ENCODE assay signal across 14 cellular contexts in genomic region chr1:209389258-209389657, GRCh38.
DNase-seq lines count a peak whose midpoint lies in the region; ATAC-seq and TF ChIP-seq lines count a peak whose summit lies in the region.
"Had no signal": no experiment of that assay in that cellular context is flagged by ENCODE, and none has a peak within 500 bp of the region (broad histone marks: within the 10 kb centered on the region; RNA-seq: fewer than 3 reads in every experiment).

No MANE protein-coding gene starts in this region.

- H3K36me3 ChIP-seq in Caco-2 (ENCODE audit: control insufficient read depth, insufficient read depth, low read length) (no peaks in the 10 kb centered on the region), IMR-90 (ENCODE audit: control insufficient read depth, insufficient read depth, low read length) (no peaks in the 10 kb centered on the region), mammary epithelial cell (ENCODE audit: insufficient read depth, low read length) (no peaks in the 10 kb centered on the region), mesendoderm (ENCODE audit: control insufficient read depth, insufficient read depth, low read length) (no peaks in the 10 kb centered on the region)
- H3K36me3 ChIP-seq: Peyer's patch had no signal

- CTCF ChIA-PET in Caco-2 (lab: Charles Lee) (no interaction called here), IMR-90 (lab: Yijun Ruan, JAX) (no interaction called here), mammary epithelial cell (lab: Charles Lee; ENCODE audit: low non-redundant PET) (no interaction called here)

- in situ Hi-C loops in IMR-90 (cut with MboI; ENCODE audit: low sequenced_read_pairs) (no loop called here), mammary epithelial cell (cut with MboI; ENCODE audit: low sequenced_read_pairs in 2 of 2) (no loop called here)

- ATAC-seq in IMR-90 (ENCODE audit: low read depth) (peak; percentile 83), HG03571 (IDR thresholded peaks at IDR 0.05; ENCODE audit: unreplicated experiment) (no peak)

- H3K4me3 Mint-ChIP-seq in Caco-2 (ENCODE audit: unreplicated experiment) = no peak overlapping the region
- no peak overlapping the region for H3K4me3 Mint-ChIP-seq in activated T-helper 2 cell treated with anti-CD3 and anti-CD28 coated beads, Interferon-gamma antibody, Interleukin-2, Interleukin-4, amounts not matched to agents 10 μg/mL and 5 μg/mL and 100 μg/mL, durations not matched to agents 14 hours and 24 hours and 36 hours (ENCODE audit: low read depth)

- no TSS peak for BruUV-seq in Caco-2 (replicated peaks; lab: Mats Ljungman, UMichigan)
- no TSS peak for BruUV-seq in IMR-90 (replicated peaks; lab: Mats Ljungman, UMichigan)
- BruUV-seq in mammary epithelial cell (replicated peaks; lab: Mats Ljungman, UMichigan) = no TSS peak

- H3K27me3 ChIP-seq in Caco-2 (replicated peaks; ENCODE audit: control insufficient read depth, insufficient read depth, low read length) (no peaks in the 10 kb centered on the region), IMR-90 (ENCODE audit: control insufficient read depth, insufficient read depth, low read length) (no peaks in the 10 kb centered on the region), mammary epithelial cell (ENCODE audit: insufficient read depth, low read length) (no peaks in the 10 kb centered on the region), mesendoderm (ENCODE audit: insufficient read depth, low read length, poor library complexity) (no peaks in the 10 kb centered on the region)
- H3K27me3 ChIP-seq: Peyer's patch had no signal

- H2BK5ac ChIP-seq in IMR-90 (ENCODE audit: low read depth, low read length, poor library complexity, severe bottlenecking) (peak overlapping the region; percentile 84), mesendoderm (ENCODE audit: low read length) (peak overlapping the region; percentile 48)

- peaks cover 13% of the 10 kb centered on the region for H3K9me1 ChIP-seq in IMR-90 (ENCODE audit: insufficient read depth, low read length)

- 0 out of 2 replicates have a peak overlapping the region, but pooled peaks have one; percentile 2 for H3K14ac ChIP-seq in IMR-90 (replicated peaks; ENCODE audit: low read depth, low read length)

- H3K9me3 Mint-ChIP-seq in Caco-2 (ENCODE audit: unreplicated experiment) = peaks cover 11% of the 10 kb centered on the region
- H3K9me3 Mint-ChIP-seq in activated T-helper 2 cell treated with anti-CD3 and anti-CD28 coated beads, Interferon-gamma antibody, Interleukin-2, Interleukin-4, amounts not matched to agents 10 μg/mL and 5 μg/mL and 100 μg/mL, durations not matched to agents 14 hours and 24 hours and 36 hours = no peaks in the 10 kb centered on the region

- peak overlapping the region; percentile 78; the same call in 1 of the 2 replicates for H2AK5ac ChIP-seq in IMR-90 (ENCODE audit: low read depth, low read length)
- H2AK5ac ChIP-seq in mesendoderm (ENCODE audit: low read length) = peak overlapping the region; percentile 70

- H3K9ac ChIP-seq in IMR-90 (ENCODE audit: low read depth, low read length) = no peak overlapping the region
- peak overlapping the region; percentile 45 for H3K9ac ChIP-seq in mammary epithelial cell (ENCODE audit: insufficient read depth, low read length)
- H3K9ac ChIP-seq in mesendoderm (ENCODE audit: low read length) = no peak overlapping the region

- DNase-seq in Caco-2 = no peak
- peak; percentile 94 for DNase-seq in IMR-90
- peak; percentile 98 for DNase-seq in mammary epithelial cell
- DNase-seq in mesendoderm = peak; percentile 60
- DNase-seq in C1 segment of cervical spinal cord (lab: John Stamatoyannopoulos, UW) = no peak
- no peak for DNase-seq in activated T-helper 2 cell treated with anti-CD3 and anti-CD28 coated beads, Interferon-gamma antibody, Interleukin-2, Interleukin-4, amounts not matched to agents 10 μg/mL and 5 μg/mL and 100 μg/mL, durations not matched to agents 14 hours and 24 hours and 36 hours (ENCODE audit: low spot score)
- DNase-seq in T-helper 1 cell = no peak
- DNase-seq: activated CD4-positive, CD25-positive, alpha-beta regulatory T cell; DMS153; NCI-H1694 treated with DMSO at 0.1 percent for 48 hours; Peyer's patch; stimulated activated CD4-positive, alpha-beta T cell treated with anti-CD3 and anti-CD28 coated beads, Interleukin-2, amount 100 ng/mL, for 48 hours; substantia nigra had no signal

- H3K4me3 ChIP-seq in Caco-2 (ENCODE audit: low read depth, low read length) (no peak overlapping the region), IMR-90 (ENCODE audit: insufficient read depth, low read depth, low read length) (no peak overlapping the region), mammary epithelial cell (replicated peaks in 1 of 3; ENCODE audit: insufficient read depth in 1 of 3, low read depth in 2 of 3, low read length in 3 of 3) (no peak overlapping the region), mesendoderm (ENCODE audit: low read length) (no peak overlapping the region)
- H3K4me3 ChIP-seq: Peyer's patch had no signal

- H3K4me1 Mint-ChIP-seq in Caco-2 (ENCODE audit: low read depth, unreplicated experiment) = peaks cover 23% of the 10 kb centered on the region
- no peaks in the 10 kb centered on the region for H3K4me1 Mint-ChIP-seq in activated T-helper 2 cell treated with anti-CD3 and anti-CD28 coated beads, Interferon-gamma antibody, Interleukin-2, Interleukin-4, amounts not matched to agents 10 μg/mL and 5 μg/mL and 100 μg/mL, durations not matched to agents 14 hours and 24 hours and 36 hours (ENCODE audit: low read depth)

- H3K79me2 ChIP-seq in mammary epithelial cell (ENCODE audit: insufficient read depth, low read length) = peaks cover 2% of the 10 kb centered on the region
- H3K79me2 ChIP-seq in mesendoderm (ENCODE audit: control insufficient read depth, insufficient read depth, low read length) = no peaks in the 10 kb centered on the region

- no peak for TF ChIP-seq POLR2A in IMR-90 (IDR thresholded peaks at IDR 0.05; ENCODE audit: low read depth, low read length)

- H4K5ac ChIP-seq in IMR-90 (ENCODE audit: low read depth, low read length) (no peak overlapping the region), mesendoderm (ENCODE audit: low read length) (no peak overlapping the region)

- H3K27ac ChIP-seq in IMR-90 (ENCODE audit: insufficient read depth, low read length) (0 out of 2 replicates have a peak overlapping the region, but pooled peaks have one; percentile 18), mammary epithelial cell (ENCODE audit: insufficient read depth, low read depth, low read length) (peak overlapping the region; percentile 98), mesendoderm (ENCODE audit: low read depth, low read length) (no peak overlapping the region)
- H3K27ac ChIP-seq: Peyer's patch had no signal

- intact Hi-C loops in Caco-2 (cut with micrococcal nuclease; ENCODE audit: unreplicated experiment) (no loop called here), IMR-90 (cut with micrococcal nuclease) (no loop called here), mammary epithelial cell (cut with micrococcal nuclease) (loop anchor here (1.0 to 10.0 kb wide), 8 partner anchors 9 to 416 kb away; partner anchors contain the start of genes IRF6 and LAMB3)
- intact Hi-C loops in activated T-helper 2 cell treated with anti-CD3 and anti-CD28 coated beads, Interferon-gamma antibody, Interleukin-2, Interleukin-4, amounts not matched to agents 10 μg/mL and 5 μg/mL and 100 μg/mL, durations not matched to agents 14 hours and 24 hours and 36 hours (cut with micrococcal nuclease) = no loop called here

- TF ChIP-seq CTCF in Caco-2 (IDR thresholded peaks at IDR 0.05; ENCODE audit: insufficient read depth in 1 of 2, low read depth in 1 of 2, low read length in 1 of 2, severe bottlenecking in 1 of 2, unreplicated experiment in 1 of 2) (no peak), IMR-90 (conservative IDR thresholded peaks at IDR 0.05; ENCODE audit: low read depth, low read length) (no peak), mammary epithelial cell (conservative IDR thresholded peaks at IDR 0.05 in 1 of 2, IDR thresholded peaks at IDR 0.05 in 1 of 2; ENCODE audit: extremely low read depth in 1 of 2, insufficient read depth in 1 of 2, low read depth in 1 of 2, low read length in 2 of 2) (no peak)

- H3K23ac ChIP-seq in IMR-90 (ENCODE audit: low read depth, low read length) (no peak overlapping the region; the same call in 1 of the 2 replicates), mesendoderm (ENCODE audit: low read length) (no peak overlapping the region)

- H3K27me3 Mint-ChIP-seq in Caco-2 (ENCODE audit: insufficient read depth, unreplicated experiment) = no peaks in the 10 kb centered on the region
- no peaks in the 10 kb centered on the region for H3K27me3 Mint-ChIP-seq in activated T-helper 2 cell treated with anti-CD3 and anti-CD28 coated beads, Interferon-gamma antibody, Interleukin-2, Interleukin-4, amounts not matched to agents 10 μg/mL and 5 μg/mL and 100 μg/mL, durations not matched to agents 14 hours and 24 hours and 36 hours (ENCODE audit: low read depth)

- H3K18ac ChIP-seq in IMR-90 (ENCODE audit: low read depth, low read length) = peak overlapping the region; percentile 58; the same call in 1 of the 2 replicates
- H3K18ac ChIP-seq in mesendoderm (ENCODE audit: low read length) = peak overlapping the region; percentile 92

- H2BK120ac ChIP-seq in IMR-90 (ENCODE audit: low read depth, low read length) = peak overlapping the region; percentile 83
- H2BK120ac ChIP-seq in mesendoderm (ENCODE audit: low read depth, low read length) = peak overlapping the region; percentile 11

- H4K8ac ChIP-seq in IMR-90 (ENCODE audit: low read depth in 2 of 2, low read length in 2 of 2) (peak overlapping the region in 1 of 2 experiments; percentile 65; a peak in 2 of 4 replicates), mesendoderm (ENCODE audit: low read depth, low read length) (no peak overlapping the region)

- no peaks in the 10 kb centered on the region for H3K36me3 Mint-ChIP-seq in Caco-2 (ENCODE audit: insufficient read depth, unreplicated experiment)
- H3K36me3 Mint-ChIP-seq in activated T-helper 2 cell treated with anti-CD3 and anti-CD28 coated beads, Interferon-gamma antibody, Interleukin-2, Interleukin-4, amounts not matched to agents 10 μg/mL and 5 μg/mL and 100 μg/mL, durations not matched to agents 14 hours and 24 hours and 36 hours (ENCODE audit: low read depth) = no peaks in the 10 kb centered on the region

- H2BK20ac ChIP-seq in IMR-90 (ENCODE audit: low read depth, low read length) = peak overlapping the region; percentile 67

- H3K4ac ChIP-seq in IMR-90 (ENCODE audit: low read depth, low read length) = peak overlapping the region; percentile 78
- peak overlapping the region; percentile 76 for H3K4ac ChIP-seq in mesendoderm (ENCODE audit: low read depth, low read length)

- no peaks in the 10 kb centered on the region for H3K79me1 ChIP-seq in IMR-90 (ENCODE audit: low read depth in 1 of 2, low read length in 2 of 2)
- H3K79me1 ChIP-seq in mesendoderm (ENCODE audit: low read length) = no peaks in the 10 kb centered on the region

- peaks cover 49% of the 10 kb centered on the region for H3K4me1 ChIP-seq in Caco-2
- peaks cover 16% of the 10 kb centered on the region for H3K4me1 ChIP-seq in IMR-90 (ENCODE audit: control insufficient read depth, insufficient read depth, low read length)
- peaks cover 64% of the 10 kb centered on the region for H3K4me1 ChIP-seq in mammary epithelial cell (ENCODE audit: insufficient read depth, low read length)
- H3K4me1 ChIP-seq in mesendoderm (ENCODE audit: control insufficient read depth, low read depth, low read length) = peaks cover 10% of the 10 kb centered on the region
- H3K4me1 ChIP-seq: Peyer's patch had no signal

- peak overlapping the region; percentile 71 for H4K91ac ChIP-seq in IMR-90 (ENCODE audit: insufficient read depth, low read depth, low read length)

- WGBS in IMR-90 (ENCODE audit: extremely low coverage in 2 of 2, insufficient read length in 1 of 2), 2 experiments = no CpG with 5 or more reads among the region's 1 CpG
- 0% methylated on average over 1 of the region's 1 CpG for WGBS in mammary epithelial cell (ENCODE audit: low coverage, missing lambda C conversion rate)
- no CpG with 5 or more reads among the region's 1 CpG for WGBS in mesendoderm (ENCODE audit: extremely low coverage, insufficient coverage, low lambda C conversion rate)

- no peaks in the 10 kb centered on the region for H4K20me1 ChIP-seq in IMR-90 (ENCODE audit: insufficient read depth, low read length)
- no peaks in the 10 kb centered on the region for H4K20me1 ChIP-seq in mammary epithelial cell (ENCODE audit: insufficient read depth, low read length)

- peak overlapping the region; percentile 26 for H2AFZ ChIP-seq in IMR-90 (replicated peaks; ENCODE audit: low read length, poor library complexity)
- H2AFZ ChIP-seq in mammary epithelial cell (ENCODE audit: low read depth, low read length) = no peak overlapping the region

- H2BK15ac ChIP-seq in IMR-90 (ENCODE audit: low read depth, low read length) (peak overlapping the region; percentile 64; the same call in 1 of the 3 replicates), mesendoderm (replicated peaks; ENCODE audit: low read depth) (no peak overlapping the region)

- peak overlapping the region; percentile 8 for H3K27ac Mint-ChIP-seq in Caco-2 (ENCODE audit: unreplicated experiment)
- no peak overlapping the region for H3K27ac Mint-ChIP-seq in activated T-helper 2 cell treated with anti-CD3 and anti-CD28 coated beads, Interferon-gamma antibody, Interleukin-2, Interleukin-4, amounts not matched to agents 10 μg/mL and 5 μg/mL and 100 μg/mL, durations not matched to agents 14 hours and 24 hours and 36 hours

- H3K56ac ChIP-seq in IMR-90 (ENCODE audit: extremely low read depth, insufficient read depth, low read length) (no peak overlapping the region), mesendoderm (ENCODE audit: low read length) (peak overlapping the region; percentile 52)

- TF ChIP-seq RAD21 in IMR-90 (IDR thresholded peaks at IDR 0.05; ENCODE audit: low read length) = no peak

- dilution Hi-C loops in IMR-90 (cut with HindIII; ENCODE audit: low sequenced_read_pairs, unreplicated experiment) = no loop called here
- dilution Hi-C loops in mammary epithelial cell (cut with HindIII; ENCODE audit: low sequenced_read_pairs) = no loop called here

- POLR2A ChIA-PET in Caco-2 (lab: Charles Lee) = no interaction called here
- POLR2A ChIA-PET in IMR-90 (lab: Charles Lee; ENCODE audit: unreplicated experiment) = no interaction called here

- no peak overlapping the region for H3K4me2 ChIP-seq in IMR-90 (ENCODE audit: low read depth, low read length)
- H3K4me2 ChIP-seq in mammary epithelial cell (ENCODE audit: insufficient read depth, low read depth, low read length) = no peak overlapping the region
- H3K4me2 ChIP-seq in mesendoderm (ENCODE audit: low read length) = no peak overlapping the region

- H3K9me3 ChIP-seq in Caco-2 (no peaks in the 10 kb centered on the region), IMR-90 (ENCODE audit: control insufficient read depth, insufficient read depth, low read length) (no peaks in the 10 kb centered on the region), mammary epithelial cell (replicated peaks; ENCODE audit: insufficient read depth, low read length) (no peaks in the 10 kb centered on the region)
- H3K9me3 ChIP-seq: Peyer's patch had no signal

- H2AK9ac ChIP-seq in IMR-90 (replicated peaks; ENCODE audit: low read depth, low read length, poor library complexity) = peak overlapping the region; percentile 17

Comparison
In these comparisons a context has a peak if more than half of its experiments do, and no peak if none do; other contexts are left out.
1. DNase-seq: peak in IMR-90 (single experiment), mammary epithelial cell (single experiment) and mesendoderm (single experiment); none in Caco-2 (0 of 2), C1 segment of cervical spinal cord (0 of 14), activated T-helper 2 cell treated with anti-CD3 and anti-CD28 coated beads, Interferon-gamma antibody, Interleukin-2, Interleukin-4, amounts not matched to agents 10 μg/mL and 5 μg/mL and 100 μg/mL, durations not matched to agents 14 hours and 24 hours and 36 hours (single experiment) and T-helper 1 cell (0 of 5).